In the genomic region with DNA sequence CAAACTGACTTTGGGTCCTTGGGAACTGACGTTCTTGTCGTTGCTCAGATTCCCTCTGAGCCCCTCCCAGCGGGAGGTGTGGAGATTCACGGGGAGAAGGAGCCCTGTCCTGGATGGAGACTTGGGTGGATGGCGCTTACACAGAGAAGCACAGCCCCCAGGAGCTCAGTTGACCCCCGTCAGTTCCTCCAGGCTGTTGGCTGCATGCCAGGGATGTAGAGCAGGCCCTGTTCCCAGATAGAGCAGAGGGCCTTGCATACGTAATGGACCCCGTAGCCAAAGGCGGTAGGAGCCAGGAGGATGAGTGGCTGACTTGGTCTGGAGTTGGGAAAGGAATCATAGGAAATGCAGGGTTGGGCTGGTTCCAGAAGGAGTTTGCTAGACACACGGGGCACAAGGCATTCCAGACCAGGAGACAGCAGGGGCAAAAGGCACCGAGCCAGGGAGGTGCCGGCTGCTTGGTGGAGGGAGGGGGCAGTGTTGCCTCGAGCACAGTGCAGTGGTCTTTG, we compare ENCODE assay signal across 1 cellular context.
TF ChIP-seq lines count a peak whose summit lies in the region.

No MANE protein-coding gene starts in this region.

TF ChIP-seq in IMR-90, 13 proteins besides CTCF, POLR2A, EP300 and RAD21:
- TF ChIP-seq MAFK (IDR thresholded peaks at IDR 0.05; ENCODE audit: low read depth, low read length) (no peak), SMC3 (IDR thresholded peaks at IDR 0.05; ENCODE audit: low read depth, low read length) (no peak), MAZ (IDR thresholded peaks at IDR 0.05; ENCODE audit: borderline replicate concordance, low read depth, low read length) (no peak), MXI1 (IDR thresholded peaks at IDR 0.05; ENCODE audit: borderline replicate concordance, low read depth, low read length) (no peak), FOS (IDR thresholded peaks at IDR 0.05; ENCODE audit: low read depth, low read length) (no peak), CEBPB (IDR thresholded peaks at IDR 0.05; ENCODE audit: low read depth, low read length) (no peak), RCOR1 (IDR thresholded peaks at IDR 0.05; ENCODE audit: insufficient replicate concordance, low read length) (no peak), CHD1 (IDR thresholded peaks at IDR 0.05; ENCODE audit: low read depth, low read length) (no peak), NFE2L2 (IDR thresholded peaks at IDR 0.05; ENCODE audit: low read depth, low read length) (no peak), BHLHE40 (IDR thresholded peaks at IDR 0.05; ENCODE audit: low read depth, low read length) (no peak)
- TF ChIP-seq, protein P1, sequence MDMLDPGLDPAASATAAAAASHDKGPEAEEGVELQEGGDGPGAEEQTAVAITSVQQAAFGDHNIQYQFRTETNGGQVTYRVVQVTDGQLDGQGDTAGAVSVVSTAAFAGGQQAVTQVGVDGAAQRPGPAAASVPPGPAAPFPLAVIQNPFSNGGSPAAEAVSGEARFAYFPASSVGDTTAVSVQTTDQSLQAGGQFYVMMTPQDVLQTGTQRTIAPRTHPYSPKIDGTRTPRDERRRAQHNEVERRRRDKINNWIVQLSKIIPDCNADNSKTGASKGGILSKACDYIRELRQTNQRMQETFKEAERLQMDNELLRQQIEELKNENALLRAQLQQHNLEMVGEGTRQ (IDR thresholded peaks at IDR 0.05; ENCODE audit: low read depth, low read length) = no peak
- TF ChIP-seq, protein P2, sequence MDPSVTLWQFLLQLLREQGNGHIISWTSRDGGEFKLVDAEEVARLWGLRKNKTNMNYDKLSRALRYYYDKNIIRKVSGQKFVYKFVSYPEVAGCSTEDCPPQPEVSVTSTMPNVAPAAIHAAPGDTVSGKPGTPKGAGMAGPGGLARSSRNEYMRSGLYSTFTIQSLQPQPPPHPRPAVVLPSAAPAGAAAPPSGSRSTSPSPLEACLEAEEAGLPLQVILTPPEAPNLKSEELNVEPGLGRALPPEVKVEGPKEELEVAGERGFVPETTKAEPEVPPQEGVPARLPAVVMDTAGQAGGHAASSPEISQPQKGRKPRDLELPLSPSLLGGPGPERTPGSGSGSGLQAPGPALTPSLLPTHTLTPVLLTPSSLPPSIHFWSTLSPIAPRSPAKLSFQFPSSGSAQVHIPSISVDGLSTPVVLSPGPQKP (IDR thresholded peaks at IDR 0.05; ENCODE audit: borderline replicate concordance, low read depth, low read length) = no peak
